ENCODE assay signal across 8 cellular contexts in the genomic region with DNA sequence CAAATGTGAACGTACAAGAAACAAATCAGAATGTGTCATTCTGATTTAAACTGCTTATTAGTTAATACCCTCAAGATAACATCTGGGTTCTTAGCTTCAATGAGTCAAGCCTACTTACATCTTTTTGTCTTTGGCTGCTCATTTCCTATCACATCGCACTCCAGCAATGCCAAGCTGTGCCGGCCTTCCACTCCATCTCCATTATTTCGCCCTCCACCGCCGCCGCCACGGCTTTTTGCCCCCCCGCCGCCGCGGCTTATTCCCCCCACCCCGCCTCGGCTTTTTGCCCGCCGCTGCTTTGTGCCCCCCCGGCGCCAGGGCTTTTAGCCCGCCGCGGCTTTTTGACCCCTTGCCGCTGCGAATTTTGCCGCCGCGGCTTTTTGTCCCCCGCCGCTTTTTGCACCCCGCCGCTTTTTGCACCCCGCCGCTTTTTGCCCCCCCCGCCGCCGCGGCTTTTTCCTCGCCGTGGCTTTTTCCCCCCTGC.
DNase-seq lines count a peak whose midpoint lies in the region; ATAC-seq and TF ChIP-seq lines count a peak whose summit lies in the region.
"Not testable (repeated sequence)": the region's sequence is repeated elsewhere in the genome, so short reads cannot be mapped to it uniquely, and the experiment has no call there.

No MANE protein-coding gene starts in this region.

- H3K36me3 ChIP-seq in CD4-positive, CD25-positive, alpha-beta regulatory T cell (ENCODE audit: control insufficient read depth, insufficient read depth, low read length); Karpas-422 (ENCODE audit: insufficient read depth, low read length); SJSA1; heart right ventricle: not testable (repeated sequence)

- not testable (repeated sequence) for H3K9me2 ChIP-seq in Karpas-422 (replicated peaks; ENCODE audit: insufficient read depth, low read length)

- H3K4me1 ChIP-seq in CD4-positive, CD25-positive, alpha-beta regulatory T cell (ENCODE audit: control insufficient read depth, insufficient read depth, low read length, poor library complexity, severe bottlenecking); Karpas-422 (ENCODE audit: low read length); SJSA1 (replicated peaks); heart right ventricle: not testable (repeated sequence)

- H3K4me2 ChIP-seq in Karpas-422 (ENCODE audit: low read depth, low read length, poor library complexity, severe bottlenecking), result peak overlapping the region; percentile 71

- peak overlapping the region; percentile 41 for H3K4me3 ChIP-seq in CD4-positive, CD25-positive, alpha-beta regulatory T cell (ENCODE audit: low read depth, low read length)
- H3K4me3 ChIP-seq in Karpas-422 (ENCODE audit: low read length) (peak overlapping the region; percentile 74; the same call in 1 of the 2 replicates), SJSA1 (0 out of 2 replicates have a peak overlapping the region, but pooled peaks have one; percentile 13), choroid plexus epithelial cell (ENCODE audit: low read depth, low read length) (peak overlapping the region; percentile 60), heart right ventricle (peak overlapping the region in 9 of 10 donors; percentile 42 to 66 (median 59))

- H3K79me2 ChIP-seq in Karpas-422 (ENCODE audit: low read length), result not testable (repeated sequence)

- intact Hi-C loops in heart right ventricle (cut with DNase I), result not testable (repeated sequence)

- H3K9ac ChIP-seq in Karpas-422 (ENCODE audit: low read length), result peak overlapping the region; percentile 76

- not testable (repeated sequence) for TF ChIP-seq CTCF in choroid plexus epithelial cell (conservative IDR thresholded peaks at IDR 0.05; ENCODE audit: low read depth, low read length); heart right ventricle (IDR thresholded peaks at IDR 0.05)

- not testable (repeated sequence) for H3K27ac Mint-ChIP-seq in CD4-positive, CD25-positive, alpha-beta regulatory T cell; activated T-cell treated with anti-CD3 and anti-CD28 coated beads, Interleukin-2, amount 50 U/mL, for 72 hours
- peak overlapping the region in 1 of 10 donors; percentile 18 for H3K27ac Mint-ChIP-seq in naive thymus-derived CD8-positive, alpha-beta T cell
- peak overlapping the region in 1 of 2 donors; percentile 75 for H3K27ac Mint-ChIP-seq in stimulated activated naive CD8-positive, alpha-beta T cell treated with anti-CD3 and anti-CD28 coated beads, Interleukin-15, amount 100 ng/mL, for 72 hours

- H2AFZ ChIP-seq in Karpas-422 (ENCODE audit: low read length), result not testable (repeated sequence)

- POLR2A ChIA-PET in naive thymus-derived CD8-positive, alpha-beta T cell (lab: Charles Lee), result not testable (repeated sequence)

- H3K27me3 Mint-ChIP-seq in CD4-positive, CD25-positive, alpha-beta regulatory T cell, result peaks cover 15% of the 10 kb centered on the region
- peaks cover 10% of the 10 kb centered on the region for H3K27me3 Mint-ChIP-seq in activated T-cell treated with anti-CD3 and anti-CD28 coated beads, Interleukin-2, amount 50 U/mL, for 72 hours (ENCODE audit: low read depth)
- peaks cover 6 to 14% (median 13%) of the 10 kb centered on the region in 5 donors for H3K27me3 Mint-ChIP-seq in naive thymus-derived CD8-positive, alpha-beta T cell
- H3K27me3 Mint-ChIP-seq in stimulated activated naive CD8-positive, alpha-beta T cell treated with anti-CD3 and anti-CD28 coated beads, Interleukin-15, amount 100 ng/mL, for 72 hours, result peaks cover 22% of the 10 kb centered on the region

- H3K36me3 Mint-ChIP-seq in CD4-positive, CD25-positive, alpha-beta regulatory T cell, result not testable (repeated sequence)
- H3K36me3 Mint-ChIP-seq in activated T-cell treated with anti-CD3 and anti-CD28 coated beads, Interleukin-2, amount 50 U/mL, for 72 hours (ENCODE audit: insufficient read depth in 2 of 2), result peaks cover 11% of the 10 kb centered on the region in 2 donors
- peaks cover 9 to 11% (median 10%) of the 10 kb centered on the region in 3 donors for H3K36me3 Mint-ChIP-seq in naive thymus-derived CD8-positive, alpha-beta T cell

- H3K4me3 Mint-ChIP-seq in CD4-positive, CD25-positive, alpha-beta regulatory T cell, result peak overlapping the region; percentile 64 to 92 (median 88)
- H3K4me3 Mint-ChIP-seq in activated T-cell treated with anti-CD3 and anti-CD28 coated beads, Interleukin-2, amount 50 U/mL, for 72 hours, result peak overlapping the region; percentile 72 to 74
- peak overlapping the region; percentile 65 to 93 (median 76) for H3K4me3 Mint-ChIP-seq in naive thymus-derived CD8-positive, alpha-beta T cell
- H3K4me3 Mint-ChIP-seq in stimulated activated naive CD8-positive, alpha-beta T cell treated with anti-CD3 and anti-CD28 coated beads, Interleukin-15, amount 100 ng/mL, for 72 hours, result peak overlapping the region; percentile 67 to 69

- ATAC-seq in CD4-positive, CD25-positive, alpha-beta regulatory T cell (ENCODE audit: low read depth in 2 of 2); activated T-cell treated with anti-CD3 and anti-CD28 coated beads, Interleukin-2, amount 50 U/mL, for 72 hours (replicated peaks in 1 of 2); heart right ventricle; naive thymus-derived CD8-positive, alpha-beta T cell; stimulated activated naive CD8-positive, alpha-beta T cell treated with anti-CD3 and anti-CD28 coated beads, Interleukin-15, amount 100 ng/mL, for 72 hours: not testable (repeated sequence)

- peaks cover 4 to 14% (median 7%) of the 10 kb centered on the region in 4 donors for H3K4me1 Mint-ChIP-seq in CD4-positive, CD25-positive, alpha-beta regulatory T cell
- H3K4me1 Mint-ChIP-seq in activated T-cell treated with anti-CD3 and anti-CD28 coated beads, Interleukin-2, amount 50 U/mL, for 72 hours (ENCODE audit: low read depth); naive thymus-derived CD8-positive, alpha-beta T cell: not testable (repeated sequence)
- H3K4me1 Mint-ChIP-seq in stimulated activated naive CD8-positive, alpha-beta T cell treated with anti-CD3 and anti-CD28 coated beads, Interleukin-15, amount 100 ng/mL, for 72 hours, result peaks cover 15% of the 10 kb centered on the region

- not testable (repeated sequence) for H3K9me3 Mint-ChIP-seq in CD4-positive, CD25-positive, alpha-beta regulatory T cell; activated T-cell treated with anti-CD3 and anti-CD28 coated beads, Interleukin-2, amount 50 U/mL, for 72 hours
- H3K9me3 Mint-ChIP-seq in naive thymus-derived CD8-positive, alpha-beta T cell, result peaks cover 6 to 12% (median 10%) of the 10 kb centered on the region in 9 donors
- H3K9me3 Mint-ChIP-seq in stimulated activated naive CD8-positive, alpha-beta T cell treated with anti-CD3 and anti-CD28 coated beads, Interleukin-15, amount 100 ng/mL, for 72 hours, result peaks cover 10 to 11% of the 10 kb centered on the region in 2 donors

- not testable (repeated sequence) for H3K9me3 ChIP-seq in CD4-positive, CD25-positive, alpha-beta regulatory T cell (ENCODE audit: control insufficient read depth in 2 of 2, low read length in 2 of 2); Karpas-422 (ENCODE audit: low read length); SJSA1 (replicated peaks); heart right ventricle

- not testable (repeated sequence) for H4K20me1 ChIP-seq in Karpas-422 (ENCODE audit: insufficient read depth, low read depth, low read length)

- H3K27ac ChIP-seq in CD4-positive, CD25-positive, alpha-beta regulatory T cell (ENCODE audit: insufficient read depth, low read length, poor library complexity, severe bottlenecking); SJSA1: not testable (repeated sequence)
- H3K27ac ChIP-seq in Karpas-422 (ENCODE audit: low read length), result peak overlapping the region; percentile 81
- H3K27ac ChIP-seq in heart right ventricle, result peak overlapping the region in 3 of 10 donors; percentile 22 to 79 (median 37)

- WGBS in heart right ventricle, 2 donors, result 2 to 6% methylated on average over 33 of the region's 38 CpGs

- H3K27me3 ChIP-seq in CD4-positive, CD25-positive, alpha-beta regulatory T cell (ENCODE audit: control insufficient read depth, insufficient read depth, low read length); Karpas-422 (ENCODE audit: low read length); SJSA1 (replicated peaks): not testable (repeated sequence)
- H3K27me3 ChIP-seq in heart right ventricle, result peaks cover 0 to 14% (median 0%) of the 10 kb centered on the region in 7 donors

- DNase-seq in CD4-positive, CD25-positive, alpha-beta regulatory T cell; SJSA1 (ENCODE audit: low read depth in 1 of 2, low spot score in 2 of 2); activated T-cell treated with anti-CD3 and anti-CD28 coated beads, Interleukin-2, amount 50 U/mL, for 72 hours; stimulated activated naive CD8-positive, alpha-beta T cell treated with anti-CD3 and anti-CD28 coated beads, Interleukin-15, amount 100 ng/mL, for 72 hours: not testable (repeated sequence)
- peak; percentile 70 for DNase-seq in Karpas-422
- peak; percentile 33 for DNase-seq in choroid plexus epithelial cell (ENCODE audit: low read depth)
- DNase-seq in heart right ventricle, result peak in 1 of 2 donors; percentile 22
- peak in 3 of 10 donors; percentile 3 to 10 (median 3) for DNase-seq in naive thymus-derived CD8-positive, alpha-beta T cell

Comparison
In these comparisons a context has a peak if more than half of its experiments do, and no peak if none do; other contexts are left out.
1. H3K4me3 ChIP-seq: peak in every context shown above with its lines; median percentile 74 in Karpas-422; 60 in choroid plexus epithelial cell; 59 in heart right ventricle; 41 in CD4-positive, CD25-positive, alpha-beta regulatory T cell; 13 in SJSA1.